In genomic region chr14:61694830-61695694, GRCh38 we compare ENCODE assay signal across 8 cellular contexts. TPM values are rescaled to one million over a fixed set of nuclear protein-coding genes. Genes with fewer than 3 reads are reported as not detected.
DNase-seq lines count a peak whose midpoint lies in the region; ATAC-seq and TF ChIP-seq lines count a peak whose summit lies in the region.

TSS of gene HIF1A (plus strand) at chr14:61695513. CDS start at chr14:61695805, 292 bp downstream.

- H3K4me1 ChIP-seq in mammary epithelial cell (ENCODE audit: insufficient read depth, low read length) (peaks cover 20% of the 10 kb centered on the region), skeletal muscle tissue (ENCODE audit: control insufficient read depth in 3 of 3, insufficient read depth in 3 of 3, low read length in 3 of 3) (peaks cover 5 to 24% (median 7%) of the 10 kb centered on the region in 3 donors)

- H4K20me1 ChIP-seq in mammary epithelial cell (ENCODE audit: insufficient read depth, low read length): peaks cover 12% of the 10 kb centered on the region

- peak within 1 kb of the TSS; percentile 99 for H3K27ac ChIP-seq in WERI-Rb-1
- peak within 1 kb of the TSS; percentile 90 for H3K27ac ChIP-seq in mammary epithelial cell (ENCODE audit: insufficient read depth, low read depth, low read length)
- H3K27ac ChIP-seq in skeletal muscle tissue (ENCODE audit: low read depth, low read length): peak within 1 kb of the TSS; percentile 96

- no TSS peak for BruUV-seq in mammary epithelial cell (replicated peaks; lab: Mats Ljungman, UMichigan)

- TF ChIP-seq CTCF in WERI-Rb-1 (IDR thresholded peaks at IDR 0.05; ENCODE audit: low read depth, low read length) (peak; percentile 4; the same call in 1 of the 2 replicates), mammary epithelial cell (conservative IDR thresholded peaks at IDR 0.05 in 1 of 2, IDR thresholded peaks at IDR 0.05 in 1 of 2; ENCODE audit: extremely low read depth in 1 of 2, insufficient read depth in 1 of 2, low read depth in 1 of 2, low read length in 2 of 2) (peak in 1 of 2 donors; percentile 37)

- H2AFZ ChIP-seq in mammary epithelial cell (ENCODE audit: low read depth, low read length): peak within 1 kb of the TSS; percentile 76

- peak within 1 kb of the TSS; percentile 92 for H3K9ac ChIP-seq in mammary epithelial cell (ENCODE audit: insufficient read depth, low read length)
- H3K9ac ChIP-seq in skeletal muscle tissue (ENCODE audit: low read depth in 1 of 3, low read length in 3 of 3): peak within 1 kb of the TSS; percentile 90 to 97 (median 92)

- in situ Hi-C loops in ACHN (cut with HindIII; ENCODE audit: low pct_ligation_motif_present, low pct_unique_long_range_greater_than_20kb, low sequenced_read_pairs): no loop called here
- in situ Hi-C loops in mammary epithelial cell (cut with MboI; ENCODE audit: low sequenced_read_pairs in 2 of 2): loop anchor here in 1 of 2 donors (10.0 kb wide), 1 partner anchor 120 kb away; no protein-coding TSS in a partner anchor

- H3K36me3 ChIP-seq in WERI-Rb-1 (peaks cover 14% of the 10 kb centered on the region), mammary epithelial cell (ENCODE audit: insufficient read depth, low read length) (no peaks in the 10 kb centered on the region), skeletal muscle tissue (ENCODE audit: control insufficient read depth in 3 of 3, insufficient read depth in 3 of 3, low read length in 3 of 3) (no peaks in the 10 kb centered on the region)

- H3K27me3 ChIP-seq in WERI-Rb-1 (ENCODE audit: insufficient read depth, low read depth, severe bottlenecking) (no peaks in the 10 kb centered on the region), mammary epithelial cell (ENCODE audit: insufficient read depth, low read length) (no peaks in the 10 kb centered on the region), skeletal muscle tissue (ENCODE audit: control insufficient read depth in 3 of 3, insufficient read depth in 3 of 3, low read length in 3 of 3) (no peaks in the 10 kb centered on the region)

- 4% methylated on average over 12 of the region's 68 CpGs for WGBS in mammary epithelial cell (ENCODE audit: low coverage, missing lambda C conversion rate)

- dilution Hi-C loops in mammary epithelial cell (cut with HindIII; ENCODE audit: low sequenced_read_pairs): no loop called here

- H3K4me3 ChIP-seq in WERI-Rb-1 (ENCODE audit: low read depth, low read length): peak within 1 kb of the TSS; percentile 70
- peak within 1 kb of the TSS; percentile 87 to 96 (median 90) for H3K4me3 ChIP-seq in mammary epithelial cell (replicated peaks in 1 of 3; ENCODE audit: insufficient read depth in 1 of 3, low read depth in 2 of 3, low read length in 3 of 3)
- peak within 1 kb of the TSS; percentile 96 for H3K4me3 ChIP-seq in iPS-18c (ENCODE audit: insufficient read depth, low read depth, low read length)
- H3K4me3 ChIP-seq in skeletal muscle tissue (ENCODE audit: low read length in 3 of 3): peak within 1 kb of the TSS; percentile 93 to 96 (median 95)

- CTCF ChIA-PET in mammary epithelial cell (lab: Charles Lee; ENCODE audit: low non-redundant PET): interaction anchor here (0.5 to 0.6 kb wide), 2 partner anchors 121 to 233 kb away, joined by 4 read pairs; no protein-coding TSS in a partner anchor

- ATAC-seq in GM18870 (IDR thresholded peaks at IDR 0.05; ENCODE audit: unreplicated experiment) (peak; percentile 88), HG03135 (IDR thresholded peaks at IDR 0.05; ENCODE audit: unreplicated experiment) (peak; percentile 94)

- DNase-seq in ACHN (peak; percentile 97), NCI-H2196 treated with DMSO at 0.1 percent for 48 hours (lab: John Stamatoyannopoulos, UW; ENCODE audit: unreplicated experiment) (peak; percentile 97), WERI-Rb-1 (peak; percentile 97), mammary epithelial cell (peak; percentile 99)

- peak within 1 kb of the TSS; percentile 87 for H3K4me2 ChIP-seq in mammary epithelial cell (ENCODE audit: insufficient read depth, low read depth, low read length)

- intact Hi-C loops in mammary epithelial cell (cut with micrococcal nuclease): loop anchor here (1.0 to 5.0 kb wide), 7 partner anchors 37 to 997 kb away; no protein-coding TSS in a partner anchor

- H3K9me3 ChIP-seq in WERI-Rb-1 (ENCODE audit: severe bottlenecking): no peaks in the 10 kb centered on the region
- no peaks in the 10 kb centered on the region for H3K9me3 ChIP-seq in mammary epithelial cell (replicated peaks; ENCODE audit: insufficient read depth, low read length)
- no peaks in the 10 kb centered on the region for H3K9me3 ChIP-seq in iPS-18c (ENCODE audit: control insufficient read depth, insufficient read depth, low read length)
- no peaks in the 10 kb centered on the region for H3K9me3 ChIP-seq in skeletal muscle tissue (ENCODE audit: control insufficient read depth in 3 of 3, low read length in 3 of 3)

- peaks cover 50% of the 10 kb centered on the region for H3K79me2 ChIP-seq in mammary epithelial cell (ENCODE audit: insufficient read depth, low read length)

RNA-seq across cellular contexts. Expression of gene HIF1A, which starts in this region (rescaled TPM):
- total RNA-seq in mammary epithelial cell: 100 to 1,000 TPM; 227 to 682 TPM
- 76.6 TPM for polyA plus RNA-seq in mammary epithelial cell
- polyA minus RNA-seq in mammary epithelial cell: 178 TPM
- 42.3 TPM for total RNA-seq in skeletal muscle tissue

Comparison
In these comparisons a context has a peak if more than half of its experiments do, and no peak if none do; other contexts are left out.
1. Peak in every context shown above with its lines: DNase-seq, ATAC-seq, H3K4me3 ChIP-seq and H3K27ac ChIP-seq.